8 cellular contexts compared by ENCODE assay signal in the genomic region with DNA sequence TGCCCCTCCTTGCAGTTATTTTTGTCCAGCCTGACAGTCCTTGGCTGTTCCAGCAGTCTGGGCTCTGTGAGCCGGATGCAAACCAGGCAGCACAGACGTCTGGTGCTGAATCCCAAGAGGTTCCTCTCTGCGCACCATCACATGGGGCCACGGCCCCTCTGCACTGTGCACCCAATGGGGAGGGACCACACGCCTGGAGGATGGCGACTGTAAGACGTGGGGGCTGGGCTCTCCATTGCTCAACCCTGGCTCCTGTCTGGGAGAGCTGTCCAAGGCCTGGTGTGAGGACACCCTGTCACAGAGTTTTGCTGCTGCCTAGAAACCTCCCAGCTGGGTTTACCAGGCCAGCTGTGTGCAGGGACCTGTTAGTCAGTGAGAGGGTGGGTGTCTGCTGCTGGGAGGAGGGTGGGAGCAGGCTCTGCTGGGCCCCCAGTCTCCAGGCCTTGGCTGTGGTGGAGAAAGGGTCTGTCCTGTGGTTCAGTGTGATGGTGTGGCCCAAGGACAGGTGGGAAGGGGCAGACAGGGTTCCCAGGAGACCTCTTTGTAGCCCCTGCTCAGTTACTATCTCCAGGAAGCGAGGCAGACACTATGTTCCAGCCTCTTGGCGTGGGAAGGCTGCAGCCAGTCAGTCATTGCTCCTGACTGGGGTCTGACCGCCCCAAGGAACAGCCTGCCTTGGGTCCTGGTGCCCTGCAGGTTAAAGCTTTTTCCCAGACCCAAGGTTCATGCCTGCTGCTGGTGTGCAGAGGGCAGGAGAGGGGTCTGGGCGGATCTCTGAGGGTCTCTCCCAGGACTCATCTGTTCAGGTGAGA. TPM values are rescaled to one million over a fixed set of nuclear protein-coding genes. Genes with fewer than 3 reads are reported as not detected.
DNase-seq lines count a peak whose midpoint lies in the region; ATAC-seq and TF ChIP-seq lines count a peak whose summit lies in the region.

No MANE protein-coding gene starts in this region.

- H3K4me1 ChIP-seq in heart right ventricle = peaks cover 17 to 78% (median 46%) of the 10 kb centered on the region in 9 donors

- no peak for TF ChIP-seq CTCF in heart right ventricle (IDR thresholded peaks at IDR 0.05)

- no peak overlapping the region for H3K27ac Mint-ChIP-seq in activated naive CD8-positive, alpha-beta T cell treated with anti-CD3 and anti-CD28 coated beads, Interleukin-2, amount 50 U/mL, for 24 hours
- no peak overlapping the region for H3K27ac Mint-ChIP-seq in activated naive CD8-positive, alpha-beta T cell treated with anti-CD3 and anti-CD28 coated beads for 36 hours

- H3K27ac ChIP-seq in heart right ventricle = peak overlapping the region; percentile 64 to 92 (median 82)

- H3K9me3 Mint-ChIP-seq in activated naive CD8-positive, alpha-beta T cell treated with anti-CD3 and anti-CD28 coated beads, Interleukin-2, amount 50 U/mL, for 24 hours = no peaks in the 10 kb centered on the region
- no peaks in the 10 kb centered on the region for H3K9me3 Mint-ChIP-seq in activated naive CD8-positive, alpha-beta T cell treated with anti-CD3 and anti-CD28 coated beads for 36 hours

- peaks cover 0 to 47% (median 2%) of the 10 kb centered on the region in 9 donors for H3K36me3 ChIP-seq in heart right ventricle

- intact Hi-C loops in heart right ventricle (cut with DNase I) = no loop called here

- H3K4me1 Mint-ChIP-seq in activated naive CD8-positive, alpha-beta T cell treated with anti-CD3 and anti-CD28 coated beads, Interleukin-2, amount 50 U/mL, for 24 hours = no peaks in the 10 kb centered on the region
- peaks cover 2% of the 10 kb centered on the region for H3K4me1 Mint-ChIP-seq in activated naive CD8-positive, alpha-beta T cell treated with anti-CD3 and anti-CD28 coated beads for 36 hours

- 31 to 37% methylated on average over 11 of the region's 11 CpGs for WGBS in heart right ventricle, 2 donors

- DNase-seq in activated naive CD8-positive, alpha-beta T cell treated with anti-CD3 and anti-CD28 coated beads, Interleukin-2, amount 50 U/mL, for 24 hours = no peak
- no peak for DNase-seq in activated naive CD8-positive, alpha-beta T cell treated with anti-CD3 and anti-CD28 coated beads for 36 hours
- DNase-seq in heart right ventricle (peak; percentile 86 to 88), occipital lobe (lab: John Stamatoyannopoulos, UW) (peak; percentile 51), OCI-M2 (lab: John Stamatoyannopoulos, UW; ENCODE audit: unreplicated experiment) (no peak)

- no peak overlapping the region for H3K4me3 ChIP-seq in heart right ventricle

- H3K36me3 Mint-ChIP-seq in activated naive CD8-positive, alpha-beta T cell treated with anti-CD3 and anti-CD28 coated beads, Interleukin-2, amount 50 U/mL, for 24 hours (ENCODE audit: low read depth) = no peaks in the 10 kb centered on the region
- no peaks in the 10 kb centered on the region for H3K36me3 Mint-ChIP-seq in activated naive CD8-positive, alpha-beta T cell treated with anti-CD3 and anti-CD28 coated beads for 36 hours

- ATAC-seq in activated naive CD8-positive, alpha-beta T cell treated with anti-CD3 and anti-CD28 coated beads, Interleukin-2, amount 50 U/mL, for 24 hours = peak; percentile 22
- peak; percentile 84 to 94 (median 90) for ATAC-seq in heart right ventricle
- ATAC-seq in GM19351 (IDR thresholded peaks at IDR 0.05; ENCODE audit: unreplicated experiment) = no peak
- ATAC-seq in HG02973 (IDR thresholded peaks at IDR 0.05; ENCODE audit: unreplicated experiment) = no peak
- ATAC-seq in HG03342 (IDR thresholded peaks at IDR 0.05; ENCODE audit: unreplicated experiment) = no peak

- peaks cover 0 to 4% (median 0%) of the 10 kb centered on the region in 11 donors for H3K9me3 ChIP-seq in heart right ventricle

- H3K27me3 Mint-ChIP-seq in activated naive CD8-positive, alpha-beta T cell treated with anti-CD3 and anti-CD28 coated beads, Interleukin-2, amount 50 U/mL, for 24 hours = peaks cover 10% of the 10 kb centered on the region
- peaks cover 10% of the 10 kb centered on the region for H3K27me3 Mint-ChIP-seq in activated naive CD8-positive, alpha-beta T cell treated with anti-CD3 and anti-CD28 coated beads for 36 hours

- H3K27me3 ChIP-seq in heart right ventricle = no peaks in the 10 kb centered on the region

- no peak overlapping the region for H3K4me3 Mint-ChIP-seq in activated naive CD8-positive, alpha-beta T cell treated with anti-CD3 and anti-CD28 coated beads, Interleukin-2, amount 50 U/mL, for 24 hours
- H3K4me3 Mint-ChIP-seq in activated naive CD8-positive, alpha-beta T cell treated with anti-CD3 and anti-CD28 coated beads for 36 hours = no peak overlapping the region

RNA-seq across cellular contexts. Expression of a gene that starts 13.8 kb away (rescaled TPM):
- total RNA-seq in activated naive CD8-positive, alpha-beta T cell treated with anti-CD3 and anti-CD28 coated beads for 36 hours = under 1 TPM; 0.08 to 0.26 TPM
- total RNA-seq in heart right ventricle (10 to 100 TPM; 11.5 to 27.5 (median 14.3) TPM), occipital lobe (0.47 TPM)
- 10 to 100 TPM; 12.8 to 25.1 TPM for polyA plus RNA-seq in heart right ventricle

RNA-seq across cellular contexts. Expression of a gene that starts 46.2 kb away (rescaled TPM):
- total RNA-seq in activated naive CD8-positive, alpha-beta T cell treated with anti-CD3 and anti-CD28 coated beads for 36 hours = under 1 TPM in 1 of 2 experiments, not detected in 1; 0.32 TPM
- total RNA-seq in heart right ventricle (10 to 100 TPM; 12.1 to 59.2 (median 29.5) TPM), occipital lobe (0.94 TPM)
- polyA plus RNA-seq in heart right ventricle = under 1 TPM; 0.68 to 0.80 TPM

RNA-seq across cellular contexts. Expression of a gene that starts 49.1 kb away (rescaled TPM):
- 100 to 1,000 TPM; 445 to 490 TPM for total RNA-seq in activated naive CD8-positive, alpha-beta T cell treated with anti-CD3 and anti-CD28 coated beads for 36 hours
- total RNA-seq in heart right ventricle (100 to 1,000 TPM; 184 to 311 (median 229) TPM), occipital lobe (94.2 TPM)
- 100 to 1,000 TPM; 143 to 188 TPM for polyA plus RNA-seq in heart right ventricle

Comparison
In these comparisons a context has a peak if more than half of its experiments do, and no peak if none do; other contexts are left out.
1. ATAC-seq: peak in activated naive CD8-positive, alpha-beta T cell treated with anti-CD3 and anti-CD28 coated beads, Interleukin-2, amount 50 U/mL, for 24 hours (single experiment) and heart right ventricle (8 of 8); none in GM19351 (single experiment), HG02973 (single experiment) and HG03342 (single experiment).
2. DNase-seq: peak in heart right ventricle (2 of 2) and occipital lobe (single experiment); none in activated naive CD8-positive, alpha-beta T cell treated with anti-CD3 and anti-CD28 coated beads, Interleukin-2, amount 50 U/mL, for 24 hours (single experiment), activated naive CD8-positive, alpha-beta T cell treated with anti-CD3 and anti-CD28 coated beads for 36 hours (single experiment) and OCI-M2 (single experiment).